9 cellular contexts compared by ENCODE assay signal in genomic region chr22:30541979-30542810, GRCh38. TPM values are rescaled to one million over a fixed set of nuclear protein-coding genes. Genes with fewer than 3 reads are reported as not detected.
DNase-seq lines count a peak whose midpoint lies in the region; ATAC-seq, FAIRE-seq and TF ChIP-seq lines count a peak whose summit lies in the region.
"Had no signal": no experiment of that assay in that cellular context is flagged by ENCODE, and none has a peak within 500 bp of the region (broad histone marks: within the 10 kb centered on the region; RNA-seq: fewer than 3 reads in every experiment).

No MANE protein-coding gene starts in this region.

- CTCF ChIA-PET in endothelial cell of umbilical vein (lab: Charles Lee): interaction anchor here (1.0 to 1.1 kb wide), 2 partner anchors 10 to 57 kb away, joined by 3 read pairs; no protein-coding TSS in a partner anchor

- no peaks in the 10 kb centered on the region for H3K9me1 ChIP-seq in endothelial cell of umbilical vein (replicated peaks; ENCODE audit: control insufficient read depth, extremely low read depth, insufficient read depth, low read length)

- H3K9ac ChIP-seq in endothelial cell of umbilical vein (replicated peaks; ENCODE audit: extremely low read depth, insufficient read depth, low read length): no peak overlapping the region

- WGBS in lung, 2 donors: 4 to 5% methylated on average over 49 to 64 of the region's 64 CpGs
- WGBS in testis, 2 donors: 3% methylated on average over 23 to 63 of the region's 64 CpGs

- H3K9me3 ChIP-seq in endothelial cell of umbilical vein (replicated peaks; ENCODE audit: control insufficient read depth, insufficient read depth, low read length) (no peaks in the 10 kb centered on the region), lung (ENCODE audit: control insufficient read depth in 2 of 2, insufficient read depth in 1 of 2, low read length in 1 of 2) (peaks cover 0 to 2% of the 10 kb centered on the region in 2 donors), testis (no peaks in the 10 kb centered on the region)

- ATAC-seq in lung (ENCODE audit: insufficient read depth, low FRiP score) (peak; percentile 56), GM19452 (IDR thresholded peaks at IDR 0.05; ENCODE audit: unreplicated experiment) (no peak)

- peaks cover 14 to 15% of the 10 kb centered on the region in 2 experiments for H3K27me3 ChIP-seq in endothelial cell of umbilical vein (ENCODE audit: control insufficient read depth in 2 of 2, insufficient read depth in 2 of 2, low read length in 2 of 2)
- H3K27me3 ChIP-seq in lung (ENCODE audit: control insufficient read depth, insufficient read depth): no peaks in the 10 kb centered on the region
- no peaks in the 10 kb centered on the region for H3K27me3 ChIP-seq in testis

- no peaks in the 10 kb centered on the region for H3K79me2 ChIP-seq in endothelial cell of umbilical vein (ENCODE audit: control insufficient read depth, insufficient read depth, low read length)

- dilution Hi-C loops in endothelial cell of umbilical vein (cut with MboI; ENCODE audit: extremely low pct_ligation_motif_present, low sequenced_read_pairs): no loop called here

- intact Hi-C loops in endothelial cell of umbilical vein (cut with micrococcal nuclease): no loop called here
- intact Hi-C loops in testis (cut with DNase I; ENCODE audit: low total_unique reads): no loop called here

- peak; percentile 54 for FAIRE-seq in endothelial cell of umbilical vein (lab: Jason Lieb, UNC)

- no peaks in the 10 kb centered on the region for H3K4me1 ChIP-seq in endothelial cell of umbilical vein (ENCODE audit: control insufficient read depth, extremely low read depth, insufficient read depth, low read length)
- peaks cover 0 to 6% of the 10 kb centered on the region in 2 donors for H3K4me1 ChIP-seq in lung (ENCODE audit: control insufficient read depth in 2 of 2, insufficient read depth in 2 of 2, low read length in 2 of 2)
- H3K4me1 ChIP-seq in testis: peaks cover 9% of the 10 kb centered on the region

- no TSS peak for BruUV-seq in endothelial cell of umbilical vein (replicated peaks; lab: Mats Ljungman, UMichigan)

- peak overlapping the region in 1 of 3 experiments; percentile 10 for H3K4me3 ChIP-seq in endothelial cell of umbilical vein (replicated peaks in 1 of 3; ENCODE audit: insufficient read depth in 1 of 3, low read depth in 1 of 3, low read length in 3 of 3)
- peak overlapping the region; percentile 28 for H3K4me3 ChIP-seq in lung
- peak overlapping the region; percentile 47 to 59 for H3K4me3 ChIP-seq in testis

- DNase-seq in SW480 (ENCODE audit: low spot score) (peak; percentile 27), endothelial cell of umbilical vein (ENCODE audit: low read depth, low spot score) (no peak), lung (ENCODE audit: low spot score) (no peak), testis (peak; percentile 58), NCI-H1930 (lab: John Stamatoyannopoulos, UW) (no peak)
- DNase-seq in stimulated activated CD4-positive, alpha-beta T cell treated with anti-CD3 and anti-CD28 coated beads, Interleukin-1b, Interleukin-23, amount 100 ng/mL, for 48 hours: no peak
- DNase-seq: activated T-cell treated with anti-CD3 and anti-CD28 coated beads, Interleukin-2, amount 50 U/mL, for 72 hours; SHP77 had no signal

- TF ChIP-seq POLR2A in endothelial cell of umbilical vein (IDR thresholded peaks at IDR 0.05; ENCODE audit: low read depth, low read length): no peak
- TF ChIP-seq POLR2A in testis (IDR thresholded peaks at IDR 0.05): no peak

- H4K20me1 ChIP-seq in endothelial cell of umbilical vein (replicated peaks; ENCODE audit: control insufficient read depth, extremely low read depth, insufficient read depth, low read length): no peaks in the 10 kb centered on the region

- peak overlapping the region; percentile 58 for H2AFZ ChIP-seq in endothelial cell of umbilical vein (ENCODE audit: low read depth, low read length)

- no peak overlapping the region for H3K27ac ChIP-seq in endothelial cell of umbilical vein (ENCODE audit: insufficient read depth, low read depth, low read length)
- no peak overlapping the region for H3K27ac ChIP-seq in lung (ENCODE audit: low read depth in 1 of 2, low read length in 1 of 2)
- peak overlapping the region; percentile 55 to 84 for H3K27ac ChIP-seq in testis

- H3K4me2 ChIP-seq in endothelial cell of umbilical vein (ENCODE audit: insufficient read depth, low read length): peak overlapping the region; percentile 39

- TF ChIP-seq CTCF in endothelial cell of umbilical vein (IDR thresholded peaks at IDR 0.05; ENCODE audit: extremely low read depth in 1 of 2, insufficient read depth in 1 of 2, low read depth in 1 of 2, low read length in 2 of 2) (no peak), lung (IDR thresholded peaks at IDR 0.05; ENCODE audit: control extremely low read depth, extremely low read depth) (no peak), testis (IDR thresholded peaks at IDR 0.05) (no peak)

- POLR2A ChIA-PET in endothelial cell of umbilical vein (lab: Charles Lee): interaction anchor here (0.5 kb wide), 1 partner anchor 42 kb away, joined by 4 read pairs; no protein-coding TSS in a partner anchor

- H3K36me3 ChIP-seq in endothelial cell of umbilical vein (ENCODE audit: control insufficient read depth in 2 of 2, extremely low read depth in 1 of 2, insufficient read depth in 2 of 2, low read length in 2 of 2): no peaks in the 10 kb centered on the region
- H3K36me3 ChIP-seq in lung (ENCODE audit: control insufficient read depth in 2 of 2, insufficient read depth in 2 of 2, low read length in 2 of 2): no peaks in the 10 kb centered on the region
- no peaks in the 10 kb centered on the region for H3K36me3 ChIP-seq in testis (ENCODE audit: low read depth, missing control alignments)

TF ChIP-seq in endothelial cell of umbilical vein, 7 proteins besides CTCF, POLR2A, EP300 and RAD21 (continues in another document):
- peak; percentile 84 for TF ChIP-seq EZH2 (IDR thresholded peaks at IDR 0.05; ENCODE audit: borderline replicate concordance, low read depth, low read length, severe bottlenecking)
- TF ChIP-seq MAX (IDR thresholded peaks at IDR 0.05; ENCODE audit: insufficient read depth, insufficient read length): no peak

RNA-seq across cellular contexts. Expression of gene SEC14L6, which starts 4.3 kb away (rescaled TPM):
- 0.15 TPM in 1 of 2 replicates, not detected in the other for total RNA-seq in endothelial cell of umbilical vein
- 0.04 and 0.11 TPM in 2 replicates for polyA plus RNA-seq in endothelial cell of umbilical vein
- 0.01 and 0.06 TPM in 2 replicates for polyA plus RNA-seq in endothelial cell of umbilical vein (2011; cell fraction: cytosol; rRNA removed)
- 0.07 and 0.22 TPM in 2 replicates for polyA plus RNA-seq in endothelial cell of umbilical vein (2011; cell fraction: nucleus; rRNA removed)
- polyA plus RNA-seq in endothelial cell of umbilical vein (2012): 0.10 and 0.11 TPM in 2 replicates
- 1.9 TPM in 1 of 2 replicates, not detected in the other for polyA minus RNA-seq in endothelial cell of umbilical vein
- polyA minus RNA-seq in endothelial cell of umbilical vein (2011; cell fraction: cytosol; rRNA and poly(A)+ RNA removed): not detected
- polyA minus RNA-seq in endothelial cell of umbilical vein (2011; cell fraction: nucleus; rRNA and poly(A)+ RNA removed): not detected in 2 replicates
- total RNA-seq in lung: 1 to 10 TPM; 3.4 to 3.8 TPM
- polyA plus RNA-seq in lung: 10 to 100 TPM in 1 of 2 donors, under 1 TPM in 1; 0.61 to 12.4 TPM
- total RNA-seq in testis: 10 to 100 TPM; 17.0 to 28.2 TPM
- 12.3 TPM for polyA plus RNA-seq in testis (ENCODE audit: insufficient read depth, low read depth, low replicate concordance)
- total RNA-seq: activated T-cell treated with anti-CD3 and anti-CD28 coated beads, Interleukin-2, amount 50 U/mL, for 72 hours had no signal

RNA-seq across cellular contexts. Expression of gene GAL3ST1, which starts 32.3 kb away (rescaled TPM):
- total RNA-seq in endothelial cell of umbilical vein: not detected in 2 replicates
- polyA plus RNA-seq in endothelial cell of umbilical vein: 0.06 TPM in 1 of 2 replicates, not detected in the other
- polyA plus RNA-seq in endothelial cell of umbilical vein (2011; cell fraction: cytosol; rRNA removed): not detected in 2 replicates
- not detected in 2 replicates for polyA plus RNA-seq in endothelial cell of umbilical vein (2011; cell fraction: nucleus; rRNA removed)
- not detected in 2 replicates for polyA plus RNA-seq in endothelial cell of umbilical vein (2012)
- not detected in 2 replicates for polyA minus RNA-seq in endothelial cell of umbilical vein
- not detected for polyA minus RNA-seq in endothelial cell of umbilical vein (2011; cell fraction: cytosol; rRNA and poly(A)+ RNA removed)
- not detected in 2 replicates for polyA minus RNA-seq in endothelial cell of umbilical vein (2011; cell fraction: nucleus; rRNA and poly(A)+ RNA removed)
- 1 to 10 TPM; 3.5 to 4.0 TPM for total RNA-seq in lung
- 1 to 10 TPM in 1 of 2 donors, under 1 TPM in 1; 0.72 to 3.3 TPM for polyA plus RNA-seq in lung
- total RNA-seq in testis: 10 to 100 TPM; 11.3 to 18.5 TPM
- polyA plus RNA-seq in testis (ENCODE audit: insufficient read depth, low read depth, low replicate concordance): 4.2 TPM

RNA-seq across cellular contexts. Expression of gene SEC14L4, which starts 36.7 kb away (rescaled TPM):
- total RNA-seq in endothelial cell of umbilical vein: not detected in 2 replicates
- polyA plus RNA-seq in endothelial cell of umbilical vein: not detected in 2 replicates
- polyA plus RNA-seq in endothelial cell of umbilical vein (2011; cell fraction: cytosol; rRNA removed): not detected in 2 replicates
- polyA plus RNA-seq in endothelial cell of umbilical vein (2011; cell fraction: nucleus; rRNA removed): not detected in 2 replicates
- polyA plus RNA-seq in endothelial cell of umbilical vein (2012): not detected in 2 replicates
- not detected in 2 replicates for polyA minus RNA-seq in endothelial cell of umbilical vein
- 2.3 TPM for polyA minus RNA-seq in endothelial cell of umbilical vein (2011; cell fraction: cytosol; rRNA and poly(A)+ RNA removed)
- not detected in 2 replicates for polyA minus RNA-seq in endothelial cell of umbilical vein (2011; cell fraction: nucleus; rRNA and poly(A)+ RNA removed)
- total RNA-seq in lung: 1 to 10 TPM in 1 of 2 donors, under 1 TPM in 1; 0.68 to 5.3 TPM
- 10 to 100 TPM in 1 of 2 donors, under 1 TPM in 1; 0.60 to 20.8 TPM for polyA plus RNA-seq in lung
- total RNA-seq in testis: 10 to 100 TPM; 27.6 to 28.8 TPM
- 11.5 TPM for polyA plus RNA-seq in testis (ENCODE audit: insufficient read depth, low read depth, low replicate concordance)
- total RNA-seq: activated T-cell treated with anti-CD3 and anti-CD28 coated beads, Interleukin-2, amount 50 U/mL, for 72 hours had no signal

RNA-seq across cellular contexts. Expression of gene PES1, which starts 49.5 kb away (rescaled TPM):
- total RNA-seq in endothelial cell of umbilical vein: 106 and 110 TPM in 2 replicates
- polyA plus RNA-seq in endothelial cell of umbilical vein: 135 and 154 TPM in 2 replicates
- polyA plus RNA-seq in endothelial cell of umbilical vein (2011; cell fraction: cytosol; rRNA removed): 82.6 and 104 TPM in 2 replicates
- polyA plus RNA-seq in endothelial cell of umbilical vein (2011; cell fraction: nucleus; rRNA removed): 102 and 108 TPM in 2 replicates
- 58.8 and 78.0 TPM in 2 replicates for polyA plus RNA-seq in endothelial cell of umbilical vein (2012)
- polyA minus RNA-seq in endothelial cell of umbilical vein: 78.9 and 111 TPM in 2 replicates
- polyA minus RNA-seq in endothelial cell of umbilical vein (2011; cell fraction: cytosol; rRNA and poly(A)+ RNA removed): 51.4 TPM
- 53.8 and 54.5 TPM in 2 replicates for polyA minus RNA-seq in endothelial cell of umbilical vein (2011; cell fraction: nucleus; rRNA and poly(A)+ RNA removed)
- 10 to 100 TPM; 34.4 to 76.5 TPM for total RNA-seq in lung
- 10 to 100 TPM; 68.9 to 77.2 TPM for polyA plus RNA-seq in lung
- total RNA-seq in testis: 10 to 100 TPM; 96.5 to 99.4 TPM
- 80.3 TPM for polyA plus RNA-seq in testis (ENCODE audit: insufficient read depth, low read depth, low replicate concordance)

Comparison
In these comparisons a context has a peak if more than half of its experiments do, and no peak if none do; other contexts are left out.
1. DNase-seq: peak in SW480 (single experiment) and testis (single experiment); none in endothelial cell of umbilical vein (single experiment), lung (single experiment), stimulated activated CD4-positive, alpha-beta T cell treated with anti-CD3 and anti-CD28 coated beads, Interleukin-1b, Interleukin-23, amount 100 ng/mL, for 48 hours (single experiment) and NCI-H1930 (0 of 2).
2. H3K27ac ChIP-seq: peak in testis (2 of 2); none in endothelial cell of umbilical vein (single experiment) and lung (0 of 2).
3. RNA of gene SEC14L4, which starts 36.7 kb away (total RNA-seq): 27.6 to 28.8 TPM in testis; 0.68 to 5.3 TPM in lung and not detected in endothelial cell of umbilical vein; every median in the first group is over 4 times any median in the second.